ENCODE assay signal across 8 cellular contexts in genomic region chr4:114598191-114599121, GRCh38. TPM values are rescaled to one million over a fixed set of nuclear protein-coding genes. Genes with fewer than 3 reads are reported as not detected.
DNase-seq lines count a peak whose midpoint lies in the region; ATAC-seq lines count a peak whose summit lies in the region.

Gene UGT8, plus strand, starts transcription at chr4:114598807. Its CDS starts 24,074 bp downstream, at chr4:114622881.

- peak within 1 kb of the TSS; percentile 87 for H3K4me3 Mint-ChIP-seq in T-helper 17 cell

- DNase-seq in NAMALWA (ENCODE audit: low spot score) (peak; percentile 90), T-helper 17 cell (no peak), lung microvascular endothelial cell (ENCODE audit: low read depth in 2 of 2) (peak; percentile 3 to 19), GM19238 (ENCODE audit: insufficient read length, low spot score) (no peak)
- DNase-seq in stimulated activated CD8-positive, alpha-beta memory T cell treated with anti-CD3 and anti-CD28 coated beads, Interleukin-12 subunit alpha, Interleukin-12 subunit beta, amount 100 ng/mL, for 4 hours (ENCODE audit: low read depth) = peak; percentile 13

- no peaks in the 10 kb centered on the region for H3K36me3 ChIP-seq in ES-I3 (ENCODE audit: insufficient read depth, low read length)
- no peaks in the 10 kb centered on the region for H3K36me3 ChIP-seq in duodenal mucosa (ENCODE audit: control insufficient read depth in 1 of 2, insufficient read depth in 2 of 2, low read length in 2 of 2)

- no peaks in the 10 kb centered on the region for H3K36me3 Mint-ChIP-seq in T-helper 17 cell (ENCODE audit: low read depth)

- peaks cover 12% of the 10 kb centered on the region for H3K4me1 Mint-ChIP-seq in T-helper 17 cell

- H3K9me3 ChIP-seq in ES-I3 (ENCODE audit: control insufficient read depth, insufficient read depth, low read length) = peaks cover 4% of the 10 kb centered on the region; the same call in 1 of the 2 replicates
- H3K9me3 ChIP-seq in T-helper 17 cell (ENCODE audit: control insufficient read depth, low read length, poor library complexity, severe bottlenecking) = no peaks in the 10 kb centered on the region
- H3K9me3 ChIP-seq in duodenal mucosa (ENCODE audit: control insufficient read depth in 1 of 2, low read length in 2 of 2) = peaks cover 0 to 7% of the 10 kb centered on the region in 2 donors

- H3K27me3 ChIP-seq in duodenal mucosa (ENCODE audit: control insufficient read depth in 1 of 2, insufficient read depth in 2 of 2, low read length in 2 of 2) = peaks cover 4 to 9% of the 10 kb centered on the region in 2 donors

- ATAC-seq in GM21825 (IDR thresholded peaks at IDR 0.05; ENCODE audit: unreplicated experiment) (peak; percentile 38), T-helper 17 cell (peak; percentile 79)

- H3K27ac Mint-ChIP-seq in T-helper 17 cell = peak within 1 kb of the TSS; percentile 54

- H3K27me3 Mint-ChIP-seq in T-helper 17 cell = peaks cover 49% of the 10 kb centered on the region

- H3K4me1 ChIP-seq in ES-I3 (ENCODE audit: insufficient read depth, low read length) (no peaks in the 10 kb centered on the region), duodenal mucosa (ENCODE audit: control insufficient read depth in 1 of 2, insufficient read depth in 2 of 2, low read length in 2 of 2) (peaks cover 11 to 20% of the 10 kb centered on the region in 2 donors)

- H3K27ac ChIP-seq in duodenal mucosa (ENCODE audit: low read depth, low read length) = peak within 1 kb of the TSS; percentile 73

- peak within 1 kb of the TSS; percentile 74 to 89 for H3K4me3 ChIP-seq in duodenal mucosa (ENCODE audit: low read depth in 1 of 2, low read length in 2 of 2)

- H3K9ac ChIP-seq in ES-I3 (ENCODE audit: low read depth, low read length) (peak within 1 kb of the TSS; percentile 76), duodenal mucosa (ENCODE audit: low read depth in 1 of 2, low read length in 2 of 2) (peak within 1 kb of the TSS; percentile 76)

RNA-seq across cellular contexts. Expression of gene UGT8, which starts in this region (rescaled TPM):
- under 1 TPM; 0.50 to 0.62 TPM for total RNA-seq in T-helper 17 cell
- total RNA-seq in lung microvascular endothelial cell = not detected in 2 replicates

Comparison
In these comparisons a context has a peak if more than half of its experiments do, and no peak if none do; other contexts are left out.
1. Peak in ATAC-seq in T-helper 17 cell; RNA of the gene not detected or under 1 TPM.
2. Peak in DNase-seq in lung microvascular endothelial cell; RNA of the gene not detected or under 1 TPM.
3. DNase-seq: peak in NAMALWA (single experiment) and stimulated activated CD8-positive, alpha-beta memory T cell treated with anti-CD3 and anti-CD28 coated beads, Interleukin-12 subunit alpha, Interleukin-12 subunit beta, amount 100 ng/mL, for 4 hours (single experiment); none in T-helper 17 cell (0 of 3) and GM19238 (single experiment).